In the genomic region with DNA sequence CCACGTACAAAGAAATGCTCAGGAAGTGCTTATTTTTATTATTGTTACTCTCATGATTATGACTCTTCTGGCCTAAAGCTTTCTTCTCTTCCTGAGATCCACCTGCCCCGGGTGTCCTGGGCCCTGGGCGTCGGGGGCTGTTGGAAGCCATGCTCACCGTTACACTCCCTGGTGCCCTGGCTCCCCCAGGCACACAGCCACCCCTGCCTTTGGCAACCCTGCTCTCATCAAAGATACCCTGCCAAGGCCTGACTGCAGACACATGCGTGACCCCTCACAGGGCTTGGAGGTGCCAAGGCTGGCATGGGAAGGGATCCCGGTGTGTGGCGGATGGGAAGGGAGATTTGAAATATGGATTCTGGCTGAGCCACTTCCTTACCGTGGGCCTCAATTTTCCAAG, we compare ENCODE assay signal across 1 cellular context.
TF ChIP-seq lines count a peak whose summit lies in the region.

No MANE protein-coding gene starts in this region.

TF ChIP-seq in HCT116, 20 proteins besides CTCF, POLR2A, EP300 and RAD21:
- TF ChIP-seq, protein P1, sequence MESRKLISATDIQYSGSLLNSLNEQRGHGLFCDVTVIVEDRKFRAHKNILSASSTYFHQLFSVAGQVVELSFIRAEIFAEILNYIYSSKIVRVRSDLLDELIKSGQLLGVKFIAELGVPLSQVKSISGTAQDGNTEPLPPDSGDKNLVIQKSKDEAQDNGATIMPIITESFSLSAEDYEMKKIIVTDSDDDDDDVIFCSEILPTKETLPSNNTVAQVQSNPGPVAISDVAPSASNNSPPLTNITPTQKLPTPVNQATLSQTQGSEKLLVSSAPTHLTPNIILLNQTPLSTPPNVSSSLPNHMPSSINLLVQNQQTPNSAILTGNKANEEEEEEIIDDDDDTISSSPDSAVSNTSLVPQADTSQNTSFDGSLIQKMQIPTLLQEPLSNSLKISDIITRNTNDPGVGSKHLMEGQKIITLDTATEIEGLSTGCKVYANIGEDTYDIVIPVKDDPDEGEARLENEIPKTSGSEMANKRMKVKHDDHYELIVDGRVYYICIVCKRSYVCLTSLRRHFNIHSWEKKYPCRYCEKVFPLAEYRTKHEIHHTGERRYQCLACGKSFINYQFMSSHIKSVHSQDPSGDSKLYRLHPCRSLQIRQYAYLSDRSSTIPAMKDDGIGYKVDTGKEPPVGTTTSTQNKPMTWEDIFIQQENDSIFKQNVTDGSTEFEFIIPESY (IDR thresholded peaks at IDR 0.05; ENCODE audit: extremely low read depth, insufficient replicate concordance, low read length) = no peak
- no peak for TF ChIP-seq EGR1 (IDR thresholded peaks at IDR 0.05; ENCODE audit: low read depth)
- TF ChIP-seq, protein P2, sequence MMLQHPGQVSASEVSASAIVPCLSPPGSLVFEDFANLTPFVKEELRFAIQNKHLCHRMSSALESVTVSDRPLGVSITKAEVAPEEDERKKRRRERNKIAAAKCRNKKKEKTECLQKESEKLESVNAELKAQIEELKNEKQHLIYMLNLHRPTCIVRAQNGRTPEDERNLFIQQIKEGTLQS (IDR thresholded peaks at IDR 0.05) = no peak
- TF ChIP-seq ZNF274 (IDR thresholded peaks at IDR 0.05; ENCODE audit: low read depth, low read length) = no peak
- no peak for TF ChIP-seq SRF (IDR thresholded peaks at IDR 0.05; ENCODE audit: low read depth)
- no peak for TF ChIP-seq ELF1 (IDR thresholded peaks at IDR 0.05; ENCODE audit: borderline replicate concordance, low read depth)
- TF ChIP-seq EZH2phosphoT487 (IDR thresholded peaks at IDR 0.05; ENCODE audit: borderline replicate concordance) = no peak
- no peak for TF ChIP-seq POLR2AphosphoS5 (IDR thresholded peaks at IDR 0.05; ENCODE audit: low read depth, low read length)
- TF ChIP-seq YY1 (IDR thresholded peaks at IDR 0.05; ENCODE audit: extremely low read depth, insufficient replicate concordance, low read depth, low read length) = no peak
- TF ChIP-seq TCF7L2 (IDR thresholded peaks at IDR 0.05; ENCODE audit: borderline replicate concordance, extremely low read depth, insufficient read depth, insufficient read length) = no peak
- TF ChIP-seq, protein P3, sequence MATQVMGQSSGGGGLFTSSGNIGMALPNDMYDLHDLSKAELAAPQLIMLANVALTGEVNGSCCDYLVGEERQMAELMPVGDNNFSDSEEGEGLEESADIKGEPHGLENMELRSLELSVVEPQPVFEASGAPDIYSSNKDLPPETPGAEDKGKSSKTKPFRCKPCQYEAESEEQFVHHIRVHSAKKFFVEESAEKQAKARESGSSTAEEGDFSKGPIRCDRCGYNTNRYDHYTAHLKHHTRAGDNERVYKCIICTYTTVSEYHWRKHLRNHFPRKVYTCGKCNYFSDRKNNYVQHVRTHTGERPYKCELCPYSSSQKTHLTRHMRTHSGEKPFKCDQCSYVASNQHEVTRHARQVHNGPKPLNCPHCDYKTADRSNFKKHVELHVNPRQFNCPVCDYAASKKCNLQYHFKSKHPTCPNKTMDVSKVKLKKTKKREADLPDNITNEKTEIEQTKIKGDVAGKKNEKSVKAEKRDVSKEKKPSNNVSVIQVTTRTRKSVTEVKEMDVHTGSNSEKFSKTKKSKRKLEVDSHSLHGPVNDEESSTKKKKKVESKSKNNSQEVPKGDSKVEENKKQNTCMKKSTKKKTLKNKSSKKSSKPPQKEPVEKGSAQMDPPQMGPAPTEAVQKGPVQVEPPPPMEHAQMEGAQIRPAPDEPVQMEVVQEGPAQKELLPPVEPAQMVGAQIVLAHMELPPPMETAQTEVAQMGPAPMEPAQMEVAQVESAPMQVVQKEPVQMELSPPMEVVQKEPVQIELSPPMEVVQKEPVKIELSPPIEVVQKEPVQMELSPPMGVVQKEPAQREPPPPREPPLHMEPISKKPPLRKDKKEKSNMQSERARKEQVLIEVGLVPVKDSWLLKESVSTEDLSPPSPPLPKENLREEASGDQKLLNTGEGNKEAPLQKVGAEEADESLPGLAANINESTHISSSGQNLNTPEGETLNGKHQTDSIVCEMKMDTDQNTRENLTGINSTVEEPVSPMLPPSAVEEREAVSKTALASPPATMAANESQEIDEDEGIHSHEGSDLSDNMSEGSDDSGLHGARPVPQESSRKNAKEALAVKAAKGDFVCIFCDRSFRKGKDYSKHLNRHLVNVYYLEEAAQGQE (IDR thresholded peaks at IDR 0.05; ENCODE audit: low read depth) = no peak
- no peak for TF ChIP-seq CBX3 (IDR thresholded peaks at IDR 0.05; ENCODE audit: low read depth)
- TF ChIP-seq ZFX (IDR thresholded peaks at IDR 0.05) = no peak
- TF ChIP-seq JUND (IDR thresholded peaks at IDR 0.05) = no peak
- TF ChIP-seq SIN3A (IDR thresholded peaks at IDR 0.05; ENCODE audit: low read depth) = no peak
- TF ChIP-seq CEBPB (IDR thresholded peaks at IDR 0.05; ENCODE audit: low read depth) = no peak
- no peak for TF ChIP-seq EZH2 (IDR thresholded peaks at IDR 0.05)
- TF ChIP-seq, protein P4, sequence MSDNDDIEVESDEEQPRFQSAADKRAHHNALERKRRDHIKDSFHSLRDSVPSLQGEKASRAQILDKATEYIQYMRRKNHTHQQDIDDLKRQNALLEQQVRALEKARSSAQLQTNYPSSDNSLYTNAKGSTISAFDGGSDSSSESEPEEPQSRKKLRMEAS (IDR thresholded peaks at IDR 0.05) = no peak
- TF ChIP-seq FOSL1 (IDR thresholded peaks at IDR 0.05; ENCODE audit: low read depth) = no peak
